8 cellular contexts compared by ENCODE assay signal in the genomic region with DNA sequence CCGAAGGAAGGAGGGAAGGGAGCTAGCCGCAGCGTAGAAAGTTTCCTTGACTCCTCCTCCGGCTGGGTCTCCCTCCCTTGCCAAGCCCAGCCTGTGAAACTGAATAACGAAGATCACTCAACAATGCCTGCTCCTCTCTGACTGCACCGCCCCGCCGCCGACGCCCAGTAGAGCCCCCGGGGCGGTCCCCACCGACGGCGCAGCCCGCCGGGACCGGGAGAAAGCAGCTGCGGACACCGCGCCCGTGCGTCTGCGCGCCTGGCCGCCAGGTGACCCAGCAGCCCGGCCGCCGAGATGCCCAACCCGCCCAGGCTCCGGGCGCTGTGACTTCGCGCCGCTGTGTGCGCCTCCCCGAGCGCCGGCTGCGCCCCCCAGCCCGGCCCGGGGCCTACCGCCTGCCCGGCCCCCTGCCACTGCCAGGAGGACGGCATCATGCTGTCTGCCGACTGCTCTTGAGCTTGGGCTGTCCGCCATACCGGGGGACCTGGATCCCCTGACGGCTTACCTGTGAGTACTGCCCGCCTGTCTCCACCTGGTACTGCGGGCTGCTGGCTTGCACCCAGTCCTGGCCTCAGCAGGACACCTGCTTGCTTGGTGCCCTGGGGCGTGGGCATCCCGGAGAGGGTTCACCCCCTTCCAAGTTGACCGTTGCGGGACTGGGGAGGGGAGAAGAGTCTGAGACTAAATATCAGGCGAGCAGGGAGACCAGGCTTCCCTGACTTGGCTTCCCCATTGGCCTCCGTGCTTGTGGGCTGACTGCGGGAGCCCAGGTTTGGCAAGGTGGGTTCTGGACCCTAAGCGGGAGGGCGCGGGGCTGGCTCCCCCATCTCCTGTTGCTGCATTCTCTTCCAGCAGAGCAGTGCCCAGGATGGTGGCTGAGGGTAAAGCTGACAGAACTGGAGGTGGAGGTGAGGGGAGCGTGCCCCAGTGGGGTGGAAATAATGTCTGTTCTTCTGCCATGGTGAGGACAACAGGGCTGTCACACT. TPM values are rescaled to one million over a fixed set of nuclear protein-coding genes. Genes with fewer than 3 reads are reported as not detected.
A peak's percentile ranks its signal among the peaks of the same experiment; 100 is the strongest.
DNase-seq lines count a peak whose midpoint lies in the region; ATAC-seq, FAIRE-seq and TF ChIP-seq lines count a peak whose summit lies in the region.

No MANE protein-coding gene starts in this region.

- DNase-seq in Daoy (ENCODE audit: low read depth), result peak; percentile 45
- DNase-seq in NCI-H510A (lab: John Stamatoyannopoulos, UW), result peak; percentile 21
- peak in 1 of 2 experiments; percentile 80 for DNase-seq in H1 (ENCODE audit: low read depth in 1 of 2, low spot score in 2 of 2)
- no peak for DNase-seq in HTR-8/SVneo (ENCODE audit: insufficient read length, low spot score)
- DNase-seq in T1000 (lab: John Stamatoyannopoulos, UW), result no peak
- DNase-seq in activated CD4-positive, alpha-beta T cell treated with anti-CD3 and anti-CD28 coated beads, Interleukin-2, amount 50 U/mL, for 4 hours, result no peak

- H3K14ac ChIP-seq in H1 (ENCODE audit: insufficient read length), result no peak overlapping the region

- WGBS in H1 (ENCODE audit: extremely low coverage in 1 of 2, insufficient coverage in 1 of 2, insufficient read length in 1 of 2, insufficient replicate concordance in 2 of 2, low coverage in 1 of 2, low lambda C conversion rate in 2 of 2, missing lambda C conversion rate in 1 of 2), 2 experiments, result 23% methylated on average over 44 of the region's 62 CpGs; no CpG with 5 or more reads in 1 of the 2 experiments

- H3K4me1 ChIP-seq in H1 (replicated peaks in 1 of 4; ENCODE audit: control insufficient read depth in 3 of 4, insufficient read depth in 4 of 4, low read length in 3 of 4), result peaks cover 0 to 5% (median 4%) of the 10 kb centered on the region in 4 experiments; a peak in 4 of 7 replicates
- peaks cover 4 to 19% of the 10 kb centered on the region in 2 donors for H3K4me1 ChIP-seq in muscle layer of duodenum (ENCODE audit: control insufficient read depth in 1 of 2, insufficient read depth in 2 of 2, low read length in 2 of 2)

- no peak overlapping the region for H4K91ac ChIP-seq in H1 (replicated peaks; ENCODE audit: insufficient read length, low read length)

- H2BK15ac ChIP-seq in H1 (ENCODE audit: low read length), result peak overlapping the region; percentile 72; the same call in 1 of the 2 replicates

- H3K56ac ChIP-seq in H1 (replicated peaks; ENCODE audit: insufficient read length, low read depth, low read length), result no peak overlapping the region

- H2AK5ac ChIP-seq in H1 (ENCODE audit: low read depth, low read length), result no peak overlapping the region

- peak overlapping the region; percentile 57; the same call in 1 of the 2 replicates for H2AFZ ChIP-seq in H1 (ENCODE audit: low read length)

- H3K27me3 ChIP-seq in H1 (replicated peaks in 1 of 4; ENCODE audit: control insufficient read depth in 3 of 4, extremely low read depth in 1 of 4, insufficient read depth in 3 of 4, low read length in 3 of 4), result peaks cover 3 to 26% (median 16%) of the 10 kb centered on the region in 4 experiments; a peak in 6 of 7 replicates
- H3K27me3 ChIP-seq in muscle layer of duodenum (ENCODE audit: low read depth, low read length), result no peaks in the 10 kb centered on the region

- no peak for ATAC-seq in GM19395 (IDR thresholded peaks at IDR 0.05; ENCODE audit: unreplicated experiment)

- no peak for TF ChIP-seq POLR2A in H1 (IDR thresholded peaks at IDR 0.05; ENCODE audit: control extremely low read depth in 1 of 2, low read depth in 2 of 2, low read length in 2 of 2)

- CTCF ChIA-PET in H1 (lab: Charles Lee; ENCODE audit: partially characterized antibody), result interaction anchor here (0.6 to 8.8 kb wide), 25 partner anchors 7 to 649 kb away, joined by 3 to 116 read pairs (median 7); partner anchors contain the start of genes CENPP and NOL8

- no peak overlapping the region for H2BK5ac ChIP-seq in H1 (ENCODE audit: low read depth, low read length)

- H3K9me3 ChIP-seq in H1 (ENCODE audit: insufficient read depth in 2 of 2, low read depth in 1 of 2, low read length in 1 of 2) (no peaks in the 10 kb centered on the region), muscle layer of duodenum (ENCODE audit: control insufficient read depth in 1 of 2, low read length in 2 of 2) (no peaks in the 10 kb centered on the region)

- no peak for TF ChIP-seq EP300 in H1 (IDR thresholded peaks at IDR 0.05; ENCODE audit: borderline replicate concordance in 1 of 2, low read depth in 2 of 2, low read length in 2 of 2)

- H3K9ac ChIP-seq in H1 (replicated peaks in 1 of 4; ENCODE audit: extremely low read depth in 1 of 4, low read depth in 3 of 4, low read length in 3 of 4), result no peak overlapping the region

- peak in 2 of 3 experiments; percentile 34 to 36; a peak in 2 of 4 replicates for TF ChIP-seq CTCF in H1 (IDR thresholded peaks at IDR 0.05; ENCODE audit: control extremely low read depth in 1 of 3, insufficient read depth in 1 of 3, low read depth in 1 of 3, low read length in 3 of 3)

- H3K4me3 ChIP-seq in H1 (ENCODE audit: extremely low read depth in 1 of 4, insufficient read depth in 2 of 4, low read depth in 3 of 4, low read length in 4 of 4) (peak overlapping the region; percentile 22 to 62 (median 30); a peak in 7 of 8 replicates), muscle layer of duodenum (ENCODE audit: low read depth in 1 of 2, low read length in 2 of 2) (peak overlapping the region; percentile 35 to 64)

- no peak overlapping the region; the same call in 1 of the 2 replicates for H3K18ac ChIP-seq in H1 (ENCODE audit: extremely low read depth, low read length)

- H4K5ac ChIP-seq in H1 (ENCODE audit: insufficient read length, low read depth, low read length), result no peak overlapping the region

- no peak for FAIRE-seq in H1 (lab: Jason Lieb, UNC)
- no peak for FAIRE-seq in HTR-8/SVneo (lab: Jason Lieb, UNC)

- H3K23me2 ChIP-seq in H1 (ENCODE audit: low read depth, low read length), result peaks cover 4% of the 10 kb centered on the region; the same call in 1 of the 2 replicates

- no peaks in the 10 kb centered on the region for H3K79me1 ChIP-seq in H1 (ENCODE audit: low read depth, low read length)

- H4K8ac ChIP-seq in H1 (ENCODE audit: extremely low read depth, insufficient read depth, low read length), result peak overlapping the region; percentile 82; the same call in 1 of the 2 replicates

- no peaks in the 10 kb centered on the region for H3K79me2 ChIP-seq in H1 (ENCODE audit: control insufficient read depth in 1 of 2, insufficient read depth in 2 of 2, low read length in 2 of 2)

- H3K36me3 ChIP-seq in H1 (ENCODE audit: control insufficient read depth in 2 of 4, insufficient read depth in 4 of 4, low read length in 3 of 4), result no peaks in the 10 kb centered on the region
- H3K36me3 ChIP-seq in muscle layer of duodenum (ENCODE audit: control insufficient read depth in 1 of 2, insufficient read depth in 2 of 2, low read length in 2 of 2), result no peaks in the 10 kb centered on the region

- H3K4me2 ChIP-seq in H1 (ENCODE audit: insufficient read depth in 1 of 2, low read depth in 2 of 2, low read length in 2 of 2), result peak overlapping the region; percentile 68 to 79

- no peak overlapping the region for H2BK12ac ChIP-seq in H1 (ENCODE audit: low read depth, low read length)

- POLR2A ChIA-PET in H1 (lab: Charles Lee; ENCODE audit: partially characterized antibody), result interaction anchor here (1.0 to 2.3 kb wide), 6 partner anchors 9 to 101 kb away, joined by 3 to 8 read pairs (median 4); no protein-coding TSS in a partner anchor

- H3K4ac ChIP-seq in H1 (replicated peaks; ENCODE audit: insufficient read length, low read depth, low read length), result no peak overlapping the region

- H4K20me1 ChIP-seq in H1 (replicated peaks in 1 of 2; ENCODE audit: control insufficient read depth in 1 of 2, insufficient read depth in 2 of 2, low read length in 2 of 2), result peaks cover 3% of the 10 kb centered on the region in 2 experiments

- no peak overlapping the region for H3K23ac ChIP-seq in H1 (ENCODE audit: insufficient read length)

- TF ChIP-seq RAD21 in H1 (IDR thresholded peaks at IDR 0.05 in 1 of 2, conservative IDR thresholded peaks at IDR 0.05 in 1 of 2; ENCODE audit: low read depth in 2 of 2, low read length in 2 of 2), result no peak; a peak in 1 of 4 replicates

- H2BK120ac ChIP-seq in H1 (replicated peaks; ENCODE audit: low read depth, low read length), result no peak overlapping the region

- no peak overlapping the region for H3K27ac ChIP-seq in H1 (ENCODE audit: low read depth, low read length)
- no peak overlapping the region for H3K27ac ChIP-seq in muscle layer of duodenum (ENCODE audit: low read length)

- H2BK20ac ChIP-seq in H1 (ENCODE audit: low read length), result no peak overlapping the region

TF ChIP-seq in H1, 55 proteins besides CTCF, POLR2A, EP300 and RAD21:
- no peak for TF ChIP-seq RNF2 (IDR thresholded peaks at IDR 0.05; ENCODE audit: borderline replicate concordance, low read depth, low read length, missing control alignments, poor library complexity, severe bottlenecking)
- no peak for TF ChIP-seq CEBPB (IDR thresholded peaks at IDR 0.05; ENCODE audit: low read depth, low read length)
- TF ChIP-seq SIN3A (conservative IDR thresholded peaks at IDR 0.05 in 1 of 2, IDR thresholded peaks at IDR 0.05 in 1 of 2; ENCODE audit: low read depth in 1 of 2, low read length in 2 of 2), result peak in 1 of 2 experiments; percentile 24; a peak in 1 of 4 replicates
- 0 out of 2 replicates have a peak, but pooled peaks have one; percentile 39 for TF ChIP-seq GABPA (IDR thresholded peaks at IDR 0.05; ENCODE audit: borderline replicate concordance, insufficient read depth, low read length)
- no peak for TF ChIP-seq BCL11A (IDR thresholded peaks at IDR 0.05; ENCODE audit: low read depth in 2 of 2, low read length in 2 of 2)
- TF ChIP-seq KDM4A (IDR thresholded peaks at IDR 0.05; ENCODE audit: low read depth, low read length, severe bottlenecking), result peak; percentile 54
- peak; percentile 22; the same call in 1 of the 2 replicates for TF ChIP-seq NRF1 (IDR thresholded peaks at IDR 0.05; ENCODE audit: low read depth, low read length)

RNA-seq across cellular contexts. Expression of gene SPTLC1, which starts 26.2 kb away (rescaled TPM):
- total RNA-seq in Daoy (2014; rRNA removed; shearing (Covaris generic)), result 109 and 118 TPM in 2 replicates
- total RNA-seq in H1 (2021; fragmentation: NEBNext Ultra II Directional; extraction: Animal tissue kit (Norgen Biotek cat#: 25700)), result 62.1 and 64.2 TPM in 2 replicates
- polyA plus RNA-seq in H1 (2011; rRNA removed), result 21.6 and 34.2 TPM in 2 replicates
- 43.2 TPM for polyA plus RNA-seq in H1 (2011; cell fraction: cytosol; rRNA removed)
- polyA plus RNA-seq in H1 (2011; cell fraction: nucleus; rRNA removed), result 37.0 TPM
- 53.4 to 59.2 TPM (median 54.5 TPM) in 4 replicates for polyA plus RNA-seq in H1 (2012, experiment 1 of 2)
- polyA plus RNA-seq in H1 (2012, experiment 2 of 2), result 12.0 TPM
- polyA plus RNA-seq in H1 (2013, experiment 1 of 2), result 98.2 TPM
- 120 TPM for polyA plus RNA-seq in H1 (2013, experiment 2 of 2)
- 61.1 and 65.7 TPM in 2 replicates for polyA minus RNA-seq in H1 (2011; rRNA and poly(A)+ RNA removed)
- polyA minus RNA-seq in H1 (2011; cell fraction: cytosol; rRNA and poly(A)+ RNA removed), result 31.4 TPM
- 39.0 TPM for polyA minus RNA-seq in H1 (2011; cell fraction: nucleus; rRNA and poly(A)+ RNA removed)

Comparison
In these comparisons a context has a peak if more than half of its experiments do, and no peak if none do; other contexts are left out.
1. DNase-seq: peak in Daoy (single experiment) and NCI-H510A (single experiment); none in HTR-8/SVneo (single experiment), T1000 (single experiment) and activated CD4-positive, alpha-beta T cell treated with anti-CD3 and anti-CD28 coated beads, Interleukin-2, amount 50 U/mL, for 4 hours (0 of 2).